ENCODE assay signal across 8 cellular contexts in the genomic region with DNA sequence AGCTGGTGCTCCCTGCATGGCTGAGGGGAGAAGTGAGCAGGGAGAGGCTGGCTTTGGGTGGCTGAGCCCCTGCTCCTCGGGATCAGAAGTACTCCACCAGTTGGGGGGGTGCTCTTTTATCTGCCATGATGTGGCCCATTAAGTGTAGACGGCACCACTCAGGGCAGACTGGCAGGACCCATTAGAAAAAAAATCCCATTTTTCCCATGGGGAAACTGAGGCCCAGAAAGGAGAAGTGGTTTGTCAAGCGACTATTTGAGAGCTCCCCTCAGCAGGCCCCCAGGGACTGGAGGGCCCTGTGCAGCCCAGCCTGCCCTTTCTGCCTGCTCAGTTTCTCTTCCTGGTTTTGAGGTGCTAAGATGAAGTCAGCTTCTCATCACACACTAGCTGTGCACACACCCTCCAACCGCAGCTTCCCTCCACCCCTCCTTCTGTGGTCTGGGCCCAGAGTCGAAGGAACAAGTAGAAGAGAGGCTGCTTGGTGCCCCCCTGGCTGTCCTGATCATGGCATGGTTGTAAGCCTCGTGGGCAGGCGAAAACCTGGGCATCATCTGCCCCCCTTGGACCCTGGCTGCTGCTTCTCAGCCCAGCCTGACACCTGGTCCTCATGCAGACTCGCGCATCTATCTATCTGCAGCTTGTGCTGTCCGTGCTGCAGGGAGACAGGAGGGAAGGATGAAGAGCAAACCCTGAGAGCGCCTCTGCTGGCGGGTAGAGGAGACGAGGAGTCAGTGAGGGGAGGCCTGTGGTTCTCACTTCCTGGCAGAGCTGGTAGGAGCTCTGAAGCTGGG. TPM values are rescaled to one million over a fixed set of nuclear protein-coding genes. Genes with fewer than 3 reads are reported as not detected.
DNase-seq lines count a peak whose midpoint lies in the region; TF ChIP-seq lines count a peak whose summit lies in the region.

No MANE protein-coding gene starts in this region.

- H3K36me3 ChIP-seq in mesenchymal stem cell (ENCODE audit: control insufficient read depth in 1 of 2, insufficient read depth in 2 of 2, low read depth in 1 of 2, low read length in 2 of 2) = peaks cover 0 to 13% of the 10 kb centered on the region in 2 experiments

- H3K27me3 Mint-ChIP-seq in HFFc6 (ENCODE audit: insufficient read depth) = peaks cover 2% of the 10 kb centered on the region; the same call in 1 of the 2 replicates

- no peak overlapping the region for H2AFZ ChIP-seq in mesenchymal stem cell (ENCODE audit: low read depth, low read length)

- peak overlapping the region; percentile 23 for H2BK12ac ChIP-seq in mesenchymal stem cell (ENCODE audit: low read length in 2 of 2)

- H3K4me3 ChIP-seq in GM12875 (ENCODE audit: low read depth, low read length) = peak overlapping the region; percentile 98
- no peak overlapping the region for H3K4me3 ChIP-seq in mesenchymal stem cell (ENCODE audit: insufficient read depth in 1 of 2, low read depth in 1 of 2, low read length in 2 of 2)

- no peak overlapping the region for H2BK120ac ChIP-seq in mesenchymal stem cell (ENCODE audit: low read depth, low read length)

- no peak overlapping the region for H3K27ac ChIP-seq in mesenchymal stem cell (ENCODE audit: low read length, poor library complexity, severe bottlenecking)

- WGBS in mesenchymal stem cell = 50% methylated on average over 13 of the region's 13 CpGs

- peak overlapping the region in 1 of 2 experiments; percentile 61 for H3K18ac ChIP-seq in mesenchymal stem cell (ENCODE audit: low read depth in 1 of 2, low read length in 2 of 2)

- no peaks in the 10 kb centered on the region for H3K9me3 ChIP-seq in mesenchymal stem cell (ENCODE audit: control insufficient read depth, low read length)

- no peak overlapping the region for H3K23ac ChIP-seq in mesenchymal stem cell (ENCODE audit: low read length in 2 of 2)

- H3K27ac Mint-ChIP-seq in HFFc6 = peak overlapping the region; percentile 47; the same call in 1 of the 2 replicates

- H3K9me3 Mint-ChIP-seq in HFFc6 = no peaks in the 10 kb centered on the region

- H3K4me3 Mint-ChIP-seq in HFFc6 = no peak overlapping the region

- H3K4me1 Mint-ChIP-seq in HFFc6 (ENCODE audit: low read depth) = peaks cover 81% of the 10 kb centered on the region

- H2AK5ac ChIP-seq in mesenchymal stem cell (ENCODE audit: low read length, severe bottlenecking) = peak overlapping the region; percentile 1

- peak; percentile 89 for TF ChIP-seq CTCF in GM12875 (IDR thresholded peaks at IDR 0.05; ENCODE audit: borderline replicate concordance, insufficient read depth, low read depth, low read length)
- TF ChIP-seq CTCF in HFFc6 (IDR thresholded peaks at IDR 0.05) = peak; percentile 51; the same call in 1 of the 2 replicates

- H3K79me1 ChIP-seq in mesenchymal stem cell (replicated peaks; ENCODE audit: low read length, poor library complexity, severe bottlenecking) = peaks cover 19% of the 10 kb centered on the region

- no peaks in the 10 kb centered on the region for H3K36me3 Mint-ChIP-seq in HFFc6 (ENCODE audit: low read depth)

- no peak overlapping the region for H3K4ac ChIP-seq in mesenchymal stem cell (ENCODE audit: low read depth in 1 of 2, low read length in 2 of 2)

- no peak overlapping the region for H3K14ac ChIP-seq in mesenchymal stem cell (ENCODE audit: low read length in 2 of 2)

- peaks cover 83% of the 10 kb centered on the region for H3K4me1 ChIP-seq in mesenchymal stem cell (ENCODE audit: control insufficient read depth, insufficient read depth, low read depth, low read length)

- H3K9ac ChIP-seq in mesenchymal stem cell (ENCODE audit: low read length) = peak overlapping the region; percentile 60

- H2BK15ac ChIP-seq in mesenchymal stem cell (ENCODE audit: low read depth, poor library complexity, severe bottlenecking) = no peak overlapping the region

- no peak for DNase-seq in HFFc6
- peak; percentile 48 for DNase-seq in NCI-H1694 treated with DMSO at 0.1 percent for 48 hours (lab: John Stamatoyannopoulos, UW)
- peak; percentile 81 to 85 for DNase-seq in activated CD4-positive, alpha-beta T cell treated with anti-CD3 and anti-CD28 coated beads, Interleukin-2, amount 50 U/mL, for 4 hours
- DNase-seq in dermis blood vessel endothelial cell = peak; percentile 58
- peak; percentile 83 for DNase-seq in mesenchymal stem cell
- peak; percentile 76 for DNase-seq in stimulated activated CD8-positive, alpha-beta memory T cell treated with anti-CD3 and anti-CD28 coated beads, Interleukin-7, amount 100 ng/mL, for 24 hours (ENCODE audit: low read depth)
- DNase-seq in NCI-H345 (lab: John Stamatoyannopoulos, UW) = no peak

- no peak overlapping the region for H2BK5ac ChIP-seq in mesenchymal stem cell (ENCODE audit: low read depth, low read length, poor library complexity, severe bottlenecking)

- no peaks in the 10 kb centered on the region for H3K27me3 ChIP-seq in mesenchymal stem cell (ENCODE audit: control insufficient read depth in 1 of 2, insufficient read depth in 1 of 2, low read length in 2 of 2)

- no peak overlapping the region for H4K8ac ChIP-seq in mesenchymal stem cell (ENCODE audit: low read length)

- H4K91ac ChIP-seq in mesenchymal stem cell (ENCODE audit: low read length) = no peak overlapping the region

- H3K4me2 ChIP-seq in mesenchymal stem cell (ENCODE audit: low read length, poor library complexity, severe bottlenecking) = no peak overlapping the region

RNA-seq across cellular contexts. Expression of gene CSK, which starts 5.6 kb away (rescaled TPM):
- total RNA-seq in HFFc6 (2021; fragmentation: NEBNext Ultra II Directional; extraction: Animal tissue kit (Norgen Biotek cat#: 25700)) = 10 to 100 TPM; 48.8 to 59.0 (median 53.3) TPM
- total RNA-seq in dermis blood vessel endothelial cell = 31.5 and 87.8 TPM in 2 replicates
- polyA plus RNA-seq in mesenchymal stem cell (2013, experiment 1 of 2) = 35.8 TPM
- polyA plus RNA-seq in mesenchymal stem cell (2013, experiment 2 of 2) = 38.5 TPM

RNA-seq across cellular contexts. Expression of gene LMAN1L, which starts 25.2 kb away (rescaled TPM):
- not detected for total RNA-seq in HFFc6 (2021; fragmentation: NEBNext Ultra II Directional; extraction: Animal tissue kit (Norgen Biotek cat#: 25700))
- not detected in 2 replicates for total RNA-seq in dermis blood vessel endothelial cell
- polyA plus RNA-seq in mesenchymal stem cell (2013, experiment 1 of 2) = not detected
- not detected for polyA plus RNA-seq in mesenchymal stem cell (2013, experiment 2 of 2)

RNA-seq across cellular contexts. Expression of gene CYP1A2, which starts 38.8 kb away (rescaled TPM):
- not detected for total RNA-seq in HFFc6 (2021; fragmentation: NEBNext Ultra II Directional; extraction: Animal tissue kit (Norgen Biotek cat#: 25700))
- total RNA-seq in dermis blood vessel endothelial cell = not detected in 2 replicates
- not detected for polyA plus RNA-seq in mesenchymal stem cell (2013, experiment 1 of 2)
- polyA plus RNA-seq in mesenchymal stem cell (2013, experiment 2 of 2) = not detected

RNA-seq across cellular contexts. Expression of gene CPLX3, which starts 39.0 kb away (rescaled TPM):
- under 1 TPM in 1 of 6 experiments, not detected in 5; 0.09 TPM for total RNA-seq in HFFc6 (2021; fragmentation: NEBNext Ultra II Directional; extraction: Animal tissue kit (Norgen Biotek cat#: 25700))
- total RNA-seq in dermis blood vessel endothelial cell = not detected in 2 replicates
- not detected for polyA plus RNA-seq in mesenchymal stem cell (2013, experiment 1 of 2)
- polyA plus RNA-seq in mesenchymal stem cell (2013, experiment 2 of 2) = not detected

RNA-seq across cellular contexts. Expression of gene ULK3, which starts 55.5 kb away (rescaled TPM):
- 10 to 100 TPM; 12.5 to 18.9 (median 16.1) TPM for total RNA-seq in HFFc6 (2021; fragmentation: NEBNext Ultra II Directional; extraction: Animal tissue kit (Norgen Biotek cat#: 25700))
- 31.0 and 39.3 TPM in 2 replicates for total RNA-seq in dermis blood vessel endothelial cell
- polyA plus RNA-seq in mesenchymal stem cell (2013, experiment 1 of 2) = 15.0 TPM
- polyA plus RNA-seq in mesenchymal stem cell (2013, experiment 2 of 2) = 14.2 TPM

Comparison
In these comparisons a context has a peak if more than half of its experiments do, and no peak if none do; other contexts are left out.
1. DNase-seq: peak in NCI-H1694 treated with DMSO at 0.1 percent for 48 hours (single experiment), activated CD4-positive, alpha-beta T cell treated with anti-CD3 and anti-CD28 coated beads, Interleukin-2, amount 50 U/mL, for 4 hours (2 of 2), dermis blood vessel endothelial cell (single experiment), mesenchymal stem cell (single experiment) and stimulated activated CD8-positive, alpha-beta memory T cell treated with anti-CD3 and anti-CD28 coated beads, Interleukin-7, amount 100 ng/mL, for 24 hours (single experiment); none in HFFc6 (single experiment) and NCI-H345 (single experiment).